8 cellular contexts compared by ENCODE assay signal in the genomic region with DNA sequence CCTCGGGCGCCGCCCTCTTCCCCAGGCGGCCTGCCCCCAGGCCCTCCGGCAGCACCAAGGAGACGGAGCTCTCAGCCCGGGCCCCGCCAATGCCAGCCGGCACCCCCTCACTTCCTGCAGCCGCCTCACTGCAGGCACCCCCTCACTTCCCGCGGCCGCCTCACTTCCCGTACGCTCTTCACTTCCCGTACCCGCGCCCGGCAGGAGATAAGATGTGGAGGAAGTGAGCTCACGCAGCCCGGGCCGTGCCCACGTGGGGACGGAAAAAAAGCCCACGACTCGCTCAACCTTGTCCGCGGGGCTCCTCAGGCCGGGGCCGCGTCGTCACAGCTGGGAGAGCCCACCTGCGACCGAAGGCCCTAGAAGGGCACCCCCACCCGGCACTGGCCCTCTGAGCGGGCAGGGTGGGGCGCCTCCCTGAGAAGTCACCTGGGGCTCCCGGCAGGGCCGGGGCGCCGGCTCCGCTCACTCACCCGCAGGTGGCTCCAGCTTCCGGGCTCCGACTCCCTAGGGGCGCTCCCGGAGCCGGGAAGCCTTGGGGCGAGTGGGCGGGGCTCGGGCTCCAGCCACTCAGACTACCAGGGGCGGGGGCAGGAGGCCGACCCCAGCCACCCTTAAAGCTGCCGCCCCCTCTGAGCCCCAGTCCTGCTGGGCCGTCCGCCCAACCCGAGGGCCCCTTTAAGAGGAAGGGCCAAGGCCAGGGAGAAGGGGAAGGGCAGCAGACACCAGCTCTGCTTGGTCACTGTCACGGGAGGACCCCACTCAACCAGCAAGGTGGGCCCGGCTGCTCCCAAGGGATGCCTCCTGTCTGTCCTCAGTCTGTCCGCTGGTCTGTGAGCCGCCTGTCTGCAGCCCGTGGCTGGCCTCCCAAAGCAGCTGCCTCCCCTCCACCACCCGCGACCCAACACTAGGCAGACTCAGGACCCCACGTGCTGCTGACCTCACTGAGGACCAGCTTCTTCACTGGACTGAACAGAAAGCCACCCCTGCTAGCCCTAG. TPM values are rescaled to one million over a fixed set of nuclear protein-coding genes. Genes with fewer than 3 reads are reported as not detected.
DNase-seq lines count a peak whose midpoint lies in the region; ATAC-seq, FAIRE-seq and TF ChIP-seq lines count a peak whose summit lies in the region.

No MANE protein-coding gene starts in this region.

- ATAC-seq in HG02678 (IDR thresholded peaks at IDR 0.05; ENCODE audit: unreplicated experiment) (peak; percentile 65), HG02884 (IDR thresholded peaks at IDR 0.05; ENCODE audit: unreplicated experiment) (no peak)
- peak; percentile 88 to 89 for ATAC-seq in activated CD4-positive, CD25-positive, alpha-beta regulatory T cell treated with anti-CD3 and anti-CD28 coated beads, Interleukin-2, amount 50 U/mL, for 24 hours

- peaks cover 6 to 53% of the 10 kb centered on the region in 2 donors for H3K4me1 ChIP-seq in kidney (ENCODE audit: control insufficient read depth in 1 of 2, insufficient read depth in 1 of 2, low read depth in 1 of 2, low read length in 2 of 2)

- peak; percentile 7 for TF ChIP-seq CTCF in GM06990 (IDR thresholded peaks at IDR 0.05; ENCODE audit: insufficient read depth, low read length, poor library complexity, severe bottlenecking)
- TF ChIP-seq CTCF in kidney (IDR thresholded peaks at IDR 0.05; ENCODE audit: borderline replicate concordance, extremely low read depth, insufficient read depth) = no peak

- DNase-seq in GM06990 (ENCODE audit: extremely low read depth, insufficient read length) (peak; percentile 89), NCI-H2227 treated with DMSO at 0.1 percent for 48 hours (lab: John Stamatoyannopoulos, UW) (peak; percentile 32), kidney (peak; percentile 96)
- DNase-seq in central memory CD4-positive, alpha-beta T cell = peak; percentile 90
- peak; percentile 73 to 74 for DNase-seq in stimulated activated CD4-positive, alpha-beta T cell treated with anti-CD3 and anti-CD28 coated beads, Interleukin-15, amount 100 ng/mL, for 1 hour (ENCODE audit: low read depth in 1 of 2, low spot score in 1 of 2)

- H3K27me3 ChIP-seq in GM06990 (replicated peaks; ENCODE audit: control insufficient read depth, insufficient read depth, low read length) = no peaks in the 10 kb centered on the region

- H3K36me3 ChIP-seq in GM06990 (ENCODE audit: control insufficient read depth, insufficient read depth, low read length) (peaks cover 12% of the 10 kb centered on the region), kidney (ENCODE audit: control insufficient read depth in 1 of 2, insufficient read depth in 2 of 2, low read length in 2 of 2) (no peaks in the 10 kb centered on the region)

- peak overlapping the region; percentile 78 to 84 for H3K9ac ChIP-seq in kidney (ENCODE audit: low read length in 2 of 2)

- intact Hi-C loops in kidney (cut with DNase I) = no loop called here

- H3K27ac ChIP-seq in kidney (ENCODE audit: low read depth in 2 of 2, low read length in 2 of 2) = peak overlapping the region; percentile 90 to 92

- no peak for FAIRE-seq in kidney (lab: Jason Lieb, UNC)

- H3K4me3 ChIP-seq in GM06990 (replicated peaks; ENCODE audit: low read depth, low read length) (peak overlapping the region; percentile 63), kidney (ENCODE audit: low read length in 2 of 2) (peak overlapping the region; percentile 67 to 69)

- H3K9me3 ChIP-seq in kidney (ENCODE audit: control insufficient read depth in 1 of 2, low read length in 2 of 2) = no peaks in the 10 kb centered on the region

RNA-seq across cellular contexts. Expression of a gene that starts 31.4 kb away (rescaled TPM):
- 64.9 TPM for total RNA-seq in kidney
- polyA plus RNA-seq in kidney (ENCODE audit: insufficient read depth, low read depth, low replicate concordance) = 27.3 TPM

Comparison
In these comparisons a context has a peak if more than half of its experiments do, and no peak if none do; other contexts are left out.
1. DNase-seq: peak in every context shown above with its lines; median percentile 96 in kidney; 90 in central memory CD4-positive, alpha-beta T cell; 89 in GM06990; 74 in stimulated activated CD4-positive, alpha-beta T cell treated with anti-CD3 and anti-CD28 coated beads, Interleukin-15, amount 100 ng/mL, for 1 hour; 32 in NCI-H2227 treated with DMSO at 0.1 percent for 48 hours.